14 cellular contexts compared by ENCODE assay signal in the genomic region with DNA sequence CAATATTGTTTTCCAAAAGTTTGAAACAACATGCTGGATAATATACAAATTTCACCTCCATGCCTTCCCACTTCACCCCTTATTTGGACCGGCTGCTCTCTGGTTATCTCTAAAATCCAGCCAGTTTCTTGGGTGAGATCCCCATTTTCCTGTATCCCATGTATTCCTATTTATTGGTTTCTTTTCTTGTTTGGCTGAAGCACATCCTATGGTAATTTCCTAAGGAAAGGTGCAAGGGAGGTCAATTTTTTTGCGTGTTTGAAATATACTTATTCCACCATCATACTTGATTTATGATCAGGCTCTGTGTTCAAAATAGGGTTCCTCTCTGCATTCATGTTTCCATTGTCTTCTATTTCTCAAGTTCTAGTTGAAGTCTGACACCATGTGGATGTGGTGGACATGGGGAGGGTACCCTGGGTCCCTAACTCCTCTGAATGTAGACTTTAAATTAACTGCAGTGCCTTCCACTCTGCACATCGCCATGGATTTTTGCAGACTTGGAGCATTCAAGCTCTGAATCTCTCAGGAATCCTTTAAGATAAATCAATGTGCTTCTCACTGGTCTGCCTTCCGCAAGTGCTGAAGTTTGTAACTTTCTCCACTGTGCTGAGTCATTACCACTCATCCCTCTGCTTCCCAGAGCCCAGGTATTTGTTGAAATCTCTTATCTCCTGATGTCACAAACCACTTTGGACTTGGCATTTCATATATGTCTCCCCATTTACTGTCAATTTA. TPM values are rescaled to one million over a fixed set of nuclear protein-coding genes. Genes with fewer than 3 reads are reported as not detected.
DNase-seq lines count a peak whose midpoint lies in the region; ATAC-seq, FAIRE-seq and TF ChIP-seq lines count a peak whose summit lies in the region.
"Had no signal": no experiment of that assay in that cellular context is flagged by ENCODE, and none has a peak within 500 bp of the region (broad histone marks: within the 10 kb centered on the region; RNA-seq: fewer than 3 reads in every experiment).

No MANE protein-coding gene starts in this region.

- no peaks in the 10 kb centered on the region for H3K36me3 Mint-ChIP-seq in mesothelial cell of epicardium
- H3K36me3 Mint-ChIP-seq: IgD-negative memory B cell had no signal

- TF ChIP-seq RAD21 in HCT116 (IDR thresholded peaks at IDR 0.05; ENCODE audit: low read depth): peak; percentile 22; the same call in 1 of the 2 replicates

- no peak for FAIRE-seq in bronchial epithelial cell (lab: Jason Lieb, UNC)

- BruUV-seq in HCT116 (replicated peaks; lab: Mats Ljungman, UMichigan) (no TSS peak), PC-3 (replicated peaks; lab: Mats Ljungman, UMichigan) (no TSS peak)

- no peaks in the 10 kb centered on the region for H3K27me3 Mint-ChIP-seq in mesothelial cell of epicardium (ENCODE audit: low read depth)

- CTCF ChIA-PET in HCT116 (lab: Charles Lee): no interaction called here
- CTCF ChIA-PET in PC-3 (lab: Charles Lee): no interaction called here

- TF ChIP-seq POLR2A in HCT116 (IDR thresholded peaks at IDR 0.05; ENCODE audit: borderline replicate concordance, extremely low read depth, insufficient read depth, insufficient read length): no peak

- DNase-seq in HCT116 (ENCODE audit: low read depth, low spot score) (no peak), PC-3 (peak; percentile 63), bronchial epithelial cell (ENCODE audit: low read depth) (peak; percentile 45), mesothelial cell of epicardium (ENCODE audit: low spot score in 2 of 2, unreplicated experiment in 2 of 2) (no peak), T-helper 2 cell (no peak), D341Med (ENCODE audit: low spot score) (no peak)
- DNase-seq: activated CD8-positive, alpha-beta memory T cell treated with anti-CD3 and anti-CD28 coated beads for 24 hours; anterior cingulate cortex; NCI-H1105 treated with DMSO at 0.1 percent for 48 hours; thyroid gland had no signal

- H4K20me1 ChIP-seq in HCT116 (ENCODE audit: insufficient read depth): no peaks in the 10 kb centered on the region
- H4K20me1 ChIP-seq in PC-3 (ENCODE audit: low read length): no peaks in the 10 kb centered on the region

- H3K4me1 Mint-ChIP-seq in mesothelial cell of epicardium: peaks cover 63% of the 10 kb centered on the region
- H3K4me1 Mint-ChIP-seq: IgD-negative memory B cell had no signal

- ATAC-seq in HCT116: no peak
- ATAC-seq in PC-3: no peak
- no peak for ATAC-seq in GM21737 (IDR thresholded peaks at IDR 0.05; ENCODE audit: unreplicated experiment)

- POLR2A ChIA-PET in HCT116 (lab: Charles Lee) (no interaction called here), PC-3 (lab: Charles Lee; ENCODE audit: unreplicated experiment) (no interaction called here)

- H3K27ac ChIP-seq in HCT116 (ENCODE audit: low read depth, low read length) (no peak overlapping the region), PC-3 (ENCODE audit: low read length) (no peak overlapping the region)
- H3K27ac ChIP-seq: thyroid gland, VCaP had no signal

- H3K9me3 ChIP-seq in HCT116 (ENCODE audit: control insufficient read depth in 1 of 2, insufficient read depth in 1 of 2, low read depth in 1 of 2, low read length in 2 of 2) (no peaks in the 10 kb centered on the region), PC-3 (ENCODE audit: low read length) (no peaks in the 10 kb centered on the region)
- H3K9me3 ChIP-seq: thyroid gland had no signal

- H3K4me2 ChIP-seq in HCT116 (ENCODE audit: low read length): no peak overlapping the region
- H3K4me2 ChIP-seq in PC-3 (ENCODE audit: low read length): no peak overlapping the region

- intact Hi-C loops in HCT116 (cut with micrococcal nuclease) (no loop called here), PC-3 (cut with micrococcal nuclease) (no loop called here)

- RAD21 ChIA-PET in HCT116 (lab: Charles Lee; ENCODE audit: low non-redundant PET in 1 of 2, low total read pairs in 2 of 2, uncharacterized antibody in 2 of 2, unreplicated experiment in 2 of 2): no interaction called here

- H3K36me3 ChIP-seq in HCT116 (ENCODE audit: control insufficient read depth in 1 of 2, insufficient read depth in 2 of 2, low read length in 2 of 2) (no peaks in the 10 kb centered on the region), PC-3 (ENCODE audit: low read depth, low read length) (no peaks in the 10 kb centered on the region), bronchial epithelial cell (ENCODE audit: control insufficient read depth, insufficient read depth, low read length) (no peaks in the 10 kb centered on the region)
- H3K36me3 ChIP-seq: thyroid gland had no signal

- no peak overlapping the region for H3K4me3 ChIP-seq in HCT116 (replicated peaks in 1 of 2; ENCODE audit: low read depth in 1 of 2, low read length in 2 of 2)
- no peak overlapping the region for H3K4me3 ChIP-seq in PC-3 (ENCODE audit: low read length)
- no peak overlapping the region for H3K4me3 ChIP-seq in bronchial epithelial cell (ENCODE audit: low read depth, low read length)
- H3K4me3 ChIP-seq: thyroid gland had no signal

- H3F3A ChIP-seq in PC-3 (ENCODE audit: low read length, unreplicated experiment): no peaks in the 10 kb centered on the region

- no peaks in the 10 kb centered on the region for H3K27me3 ChIP-seq in HCT116 (ENCODE audit: insufficient read depth, low read length)
- H3K27me3 ChIP-seq in PC-3 (ENCODE audit: low read length): no peaks in the 10 kb centered on the region
- peaks cover 4% of the 10 kb centered on the region for H3K27me3 ChIP-seq in bronchial epithelial cell (ENCODE audit: control insufficient read depth, insufficient read depth, low read length)
- H3K27me3 ChIP-seq: thyroid gland had no signal

- H2AFZ ChIP-seq in HCT116 (ENCODE audit: low read depth, low read length, poor library complexity, severe bottlenecking) (no peak overlapping the region), PC-3 (ENCODE audit: low read length) (no peak overlapping the region)

- H3K79me2 ChIP-seq in HCT116 (ENCODE audit: insufficient read depth, low read length) (no peaks in the 10 kb centered on the region), PC-3 (ENCODE audit: low read length) (no peaks in the 10 kb centered on the region)

- no peak for TF ChIP-seq CTCF in HCT116 (IDR thresholded peaks at IDR 0.05 in 2 of 3, conservative IDR thresholded peaks at IDR 0.05 in 1 of 3; ENCODE audit: borderline replicate concordance in 1 of 3, insufficient read depth in 1 of 3, low read depth in 2 of 3, low read length in 2 of 3)
- TF ChIP-seq CTCF in PC-3 (conservative IDR thresholded peaks at IDR 0.05; ENCODE audit: low read depth, low read length): no peak
- TF ChIP-seq CTCF in bronchial epithelial cell (IDR thresholded peaks at IDR 0.05; ENCODE audit: insufficient read depth, low read length, severe bottlenecking): no peak
- TF ChIP-seq CTCF in mesothelial cell of epicardium (IDR thresholded peaks at IDR 0.05; ENCODE audit: unreplicated experiment): no peak

- no peak overlapping the region for H3K4me3 Mint-ChIP-seq in mesothelial cell of epicardium
- H3K4me3 Mint-ChIP-seq: IgD-negative memory B cell had no signal

- H3K9me2 ChIP-seq in HCT116 (ENCODE audit: insufficient read depth): no peaks in the 10 kb centered on the region
- H3K9me2 ChIP-seq in PC-3 (replicated peaks; ENCODE audit: low read length): no peaks in the 10 kb centered on the region

- H3K9ac ChIP-seq in HCT116 (ENCODE audit: low read length) (no peak overlapping the region), PC-3 (ENCODE audit: low read length) (no peak overlapping the region)

- H3K27ac Mint-ChIP-seq in mesothelial cell of epicardium: peak overlapping the region; percentile 82
- H3K27ac Mint-ChIP-seq: activated T-helper 2 cell treated with anti-CD3 and anti-CD28 coated beads, Interferon-gamma antibody, Interleukin-2, Interleukin-4, amounts not matched to agents 10 μg/mL and 5 μg/mL and 100 μg/mL, durations not matched to agents 14 hours and 24 hours and 36 hours; IgD-negative memory B cell had no signal

- peaks cover 0 to 4% of the 10 kb centered on the region in 2 experiments; a peak in 1 of 4 replicates for H3K4me1 ChIP-seq in HCT116 (ENCODE audit: control insufficient read depth in 1 of 2, insufficient read depth in 2 of 2, low read length in 2 of 2)
- H3K4me1 ChIP-seq in PC-3 (ENCODE audit: insufficient read depth, low read length): 0 out of 2 replicates have a peak, but pooled peaks cover 2% of the 10 kb centered on the region

- H3K9me3 Mint-ChIP-seq in mesothelial cell of epicardium: peaks cover 5% of the 10 kb centered on the region
- H3K9me3 Mint-ChIP-seq: activated T-helper 2 cell treated with anti-CD3 and anti-CD28 coated beads, Interferon-gamma antibody, Interleukin-2, Interleukin-4, amounts not matched to agents 10 μg/mL and 5 μg/mL and 100 μg/mL, durations not matched to agents 14 hours and 24 hours and 36 hours; IgD-negative memory B cell had no signal

TF ChIP-seq in HCT116, 20 proteins besides CTCF, POLR2A, EP300 and RAD21 (continues in another document):
- TF ChIP-seq SRF (IDR thresholded peaks at IDR 0.05; ENCODE audit: low read depth) (no peak), ZNF274 (IDR thresholded peaks at IDR 0.05; ENCODE audit: low read depth, low read length) (no peak), EGR1 (IDR thresholded peaks at IDR 0.05; ENCODE audit: low read depth) (no peak), CBX3 (IDR thresholded peaks at IDR 0.05; ENCODE audit: low read depth) (no peak), ELF1 (IDR thresholded peaks at IDR 0.05; ENCODE audit: borderline replicate concordance, low read depth) (no peak), CEBPB (IDR thresholded peaks at IDR 0.05; ENCODE audit: low read depth) (no peak), YY1 (IDR thresholded peaks at IDR 0.05; ENCODE audit: extremely low read depth, insufficient replicate concordance, low read depth, low read length) (no peak), ZBTB33 (IDR thresholded peaks at IDR 0.05; ENCODE audit: extremely low read depth, insufficient replicate concordance, low read length) (no peak)

RNA-seq across cellular contexts. Expression of gene TLE3, which starts 52.1 kb away (rescaled TPM):
- 53.9 TPM for total RNA-seq in HCT116 (2021; ENCODE audit: unreplicated experiment)
- 38.1 and 55.6 TPM in 2 replicates for polyA plus RNA-seq in HCT116 (2012)
- total RNA-seq in PC-3 (2014; rRNA removed): 72.5 and 109 TPM in 2 replicates
- 19.2 and 21.8 TPM in 2 replicates for total RNA-seq in bronchial epithelial cell
- 147 to 165 TPM (median 156 TPM) in 3 replicates for total RNA-seq in mesothelial cell of epicardium

Comparison
In these comparisons a context has a peak if more than half of its experiments do, and no peak if none do; other contexts are left out.
1. DNase-seq: peak in PC-3 (single experiment) and bronchial epithelial cell (single experiment); none in HCT116 (single experiment), mesothelial cell of epicardium (0 of 2), T-helper 2 cell (0 of 5) and D341Med (single experiment).